In genomic region chr16:55003916-55004315, GRCh38 we compare ENCODE assay signal across 24 cellular contexts.
"Had no signal": no experiment of that assay in that cellular context is flagged by ENCODE, and none has a peak within 500 bp of the region (broad histone marks: within the 10 kb centered on the region; RNA-seq: fewer than 3 reads in every experiment).

No MANE protein-coding gene starts in this region.

- H3K4me3 Mint-ChIP-seq: activated CD4-positive, alpha-beta T cell treated with anti-CD3 and anti-CD28 coated beads, Interleukin-2, amount 10 ng/mL, durations not matched to agents 7 days and 5 days; activated CD8-positive, alpha-beta T cell treated with anti-CD3 and anti-CD28 coated beads, Interleukin-2, amount 10 ng/mL, durations not matched to agents 7 days and 5 days; activated naive CD4-positive, alpha-beta T cell treated with anti-CD3 and anti-CD28 coated beads, Interleukin-2, amount 10 ng/mL, durations not matched to agents 7 days and 5 days; activated naive CD8-positive, alpha-beta T cell; activated naive CD8-positive, alpha-beta T cell treated with anti-CD3 and anti-CD28 coated beads, Interleukin-2, amount 50 U/mL, for 24 hours; activated T-cell treated with anti-CD3 and anti-CD28 coated beads, Interleukin-2, amount 50 U/mL, for 4 hours; brain; T-helper 1 cell treated with Interleukin-12 subunit alpha and Interleukin-12 subunit beta and Interleukin-4 antibody, amounts not matched to agents 30 μg/mL and 1 μg/mL, for 36 hours; T-helper 2 cell treated with Interferon-gamma antibody and Interleukin-4, amounts not matched to agents 5 μg/mL and 100 μg/mL, for 36 hours had no signal

- H3K27me3 Mint-ChIP-seq: activated CD4-positive, alpha-beta T cell treated with anti-CD3 and anti-CD28 coated beads, Interleukin-2, amount 10 ng/mL, durations not matched to agents 7 days and 5 days; activated naive CD4-positive, alpha-beta T cell treated with anti-CD3 and anti-CD28 coated beads, Interleukin-2, amount 10 ng/mL, durations not matched to agents 7 days and 5 days had no signal

- H3K9me3 Mint-ChIP-seq: activated CD4-positive, alpha-beta T cell treated with anti-CD3 and anti-CD28 coated beads, Interleukin-2, amount 10 ng/mL, durations not matched to agents 7 days and 5 days; activated naive CD4-positive, alpha-beta T cell treated with anti-CD3 and anti-CD28 coated beads, Interleukin-2, amount 10 ng/mL, durations not matched to agents 7 days and 5 days; activated naive CD8-positive, alpha-beta T cell treated with anti-CD3 and anti-CD28 coated beads, Interleukin-2, amount 50 U/mL, for 24 hours; activated T-cell treated with anti-CD3 and anti-CD28 coated beads, Interleukin-2, amount 50 U/mL, for 4 hours; T-helper 1 cell treated with Interleukin-12 subunit alpha and Interleukin-12 subunit beta and Interleukin-4 antibody, amounts not matched to agents 30 μg/mL and 1 μg/mL, for 36 hours; T-helper 2 cell treated with Interferon-gamma antibody and Interleukin-4, amounts not matched to agents 5 μg/mL and 100 μg/mL, for 36 hours had no signal

- H3K27ac Mint-ChIP-seq: activated CD4-positive, alpha-beta T cell treated with anti-CD3 and anti-CD28 coated beads, Interleukin-2, amount 10 ng/mL, durations not matched to agents 7 days and 5 days; activated CD8-positive, alpha-beta T cell treated with anti-CD3 and anti-CD28 coated beads, Interleukin-2, amount 10 ng/mL, durations not matched to agents 7 days and 5 days; activated naive CD4-positive, alpha-beta T cell treated with anti-CD3 and anti-CD28 coated beads, Interleukin-2, amount 10 ng/mL, durations not matched to agents 7 days and 5 days; activated naive CD8-positive, alpha-beta T cell; activated naive CD8-positive, alpha-beta T cell treated with anti-CD3 and anti-CD28 coated beads, Interleukin-2, amount 50 U/mL, for 24 hours; brain; T-helper 1 cell treated with Interleukin-12 subunit alpha and Interleukin-12 subunit beta and Interleukin-4 antibody, amounts not matched to agents 30 μg/mL and 1 μg/mL, for 36 hours; T-helper 2 cell treated with Interferon-gamma antibody and Interleukin-4, amounts not matched to agents 5 μg/mL and 100 μg/mL, for 36 hours had no signal

- H3K27ac ChIP-seq: PC-9 had no signal

- DNase-seq: activated CD4-positive, alpha-beta T cell treated with anti-CD3 and anti-CD28 coated beads, Interleukin-2, amount 10 ng/mL, durations not matched to agents 7 days and 5 days; activated CD4-positive, alpha-beta T cell treated with anti-CD3 and anti-CD28 coated beads, Interleukin-2, amount 50 U/mL, for 48 hours; activated CD8-positive, alpha-beta memory T cell treated with anti-CD3 and anti-CD28 coated beads, Interleukin-2, amount 50 U/mL, for 4 hours; activated CD8-positive, alpha-beta T cell treated with anti-CD3 and anti-CD28 coated beads, Interleukin-2, amount 10 ng/mL, durations not matched to agents 7 days and 5 days; activated effector memory CD4-positive, alpha-beta T cell treated with Interleukin-2 at 50 U/mL for 16 hours; activated naive CD4-positive, alpha-beta T cell treated with anti-CD3 and anti-CD28 coated beads, Interleukin-2, amount 10 ng/mL, durations not matched to agents 7 days and 5 days; activated naive CD8-positive, alpha-beta T cell treated with anti-CD3 and anti-CD28 coated beads, Interleukin-2, amount 50 U/mL, for 24 hours; activated T-cell treated with anti-CD3 and anti-CD28 coated beads for 4 hours; activated T-cell treated with anti-CD3 and anti-CD28 coated beads, Interleukin-2, amount 50 U/mL, for 4 hours; central memory CD4-positive, alpha-beta T cell; NCI-H1105 treated with DMSO at 0.1 percent for 48 hours; NCI-H1436; NCI-H1694; NCI-H1930; NCI-H2081 treated with DMSO at 0.1 percent for 48 hours; NCI-H345; NCI-H524 treated with DMSO at 0.1 percent for 48 hours; NCI-H82; PC-9; Right ventricle myocardium superior had no signal

- H3K36me3 Mint-ChIP-seq: activated naive CD4-positive, alpha-beta T cell treated with anti-CD3 and anti-CD28 coated beads, Interleukin-2, amount 10 ng/mL, durations not matched to agents 7 days and 5 days; activated naive CD8-positive, alpha-beta T cell; brain had no signal

- H3K4me1 Mint-ChIP-seq: activated CD4-positive, alpha-beta T cell treated with anti-CD3 and anti-CD28 coated beads, Interleukin-2, amount 10 ng/mL, durations not matched to agents 7 days and 5 days; activated naive CD4-positive, alpha-beta T cell treated with anti-CD3 and anti-CD28 coated beads, Interleukin-2, amount 10 ng/mL, durations not matched to agents 7 days and 5 days; activated naive CD8-positive, alpha-beta T cell treated with anti-CD3 and anti-CD28 coated beads, Interleukin-2, amount 50 U/mL, for 24 hours had no signal
